In the genomic region with DNA sequence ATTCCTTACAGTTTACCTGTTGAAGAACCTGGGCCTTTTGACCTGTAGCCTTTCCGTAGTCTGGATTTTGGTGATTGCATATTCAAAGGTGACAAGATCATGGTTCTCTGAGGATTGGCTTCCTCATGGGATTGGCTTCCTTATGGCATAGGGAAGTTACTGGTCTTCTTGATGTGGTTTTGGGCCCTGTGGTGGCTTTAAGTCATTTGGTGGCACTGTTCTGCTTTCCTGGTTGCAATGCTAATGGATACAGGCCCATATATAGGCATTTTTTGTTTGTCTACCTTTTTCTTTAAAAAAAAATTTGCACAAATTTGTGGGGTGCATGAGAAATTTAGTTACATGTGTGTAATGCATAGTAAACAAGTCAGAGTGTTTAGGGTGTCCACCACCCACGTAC, we compare ENCODE assay signal across 28 cellular contexts.
A peak's percentile ranks its signal among the peaks of the same experiment; 100 is the strongest.
DNase-seq lines count a peak whose midpoint lies in the region; ATAC-seq, FAIRE-seq and TF ChIP-seq lines count a peak whose summit lies in the region.
"Had no signal": no experiment of that assay in that cellular context is flagged by ENCODE, and none has a peak within 500 bp of the region (broad histone marks: within the 10 kb centered on the region; RNA-seq: fewer than 3 reads in every experiment).

No MANE protein-coding gene starts in this region.

- H3K27me3 ChIP-seq in CD4-positive, alpha-beta T cell (ENCODE audit: control insufficient read depth, insufficient read depth, low read length) = no peaks in the 10 kb centered on the region

- TF ChIP-seq POLR2A in GM12891 (IDR thresholded peaks at IDR 0.05; ENCODE audit: low read depth, low read length) = no peak

- DNase-seq in GM12891 (ENCODE audit: insufficient read length, low spot score) (no peak), Kasumi-1 (lab: John Stamatoyannopoulos, UW) (peak; percentile 54 to 56), SW480 (ENCODE audit: low spot score) (peak; percentile 77), mesothelial cell of epicardium (ENCODE audit: low spot score in 2 of 2, unreplicated experiment in 2 of 2) (no peak), Calu3 (no peak), LoVo (ENCODE audit: low spot score) (no peak)
- DNase-seq in CD4-positive, alpha-beta T cell = no peak
- DNase-seq: activated CD4-positive, alpha-beta T cell treated with anti-CD3 and anti-CD28 coated beads, Interleukin-2, amount 10 ng/mL, durations not matched to agents 7 days and 5 days; activated gamma-delta T cell treated with Interleukin-2 at 50 U/mL for 16 hours; activated T-cell treated with anti-CD3 and anti-CD28 coated beads, Interleukin-2, amount 50 U/mL, for 24 hours; caudate nucleus; COR-L47; DMS53; effector memory CD8-positive, alpha-beta T cell; GM23248; HFFc6; hippocampal formation; lower lobe of right lung; natural killer cell; NCI-H1048; NCI-H1694; NCI-H2171; NCI-H510A; PC-9 had no signal

- BruUV-seq in Calu3 (replicated peaks; lab: Mats Ljungman, UMichigan) = no TSS peak

- H3K27me3 Mint-ChIP-seq in mesothelial cell of epicardium (ENCODE audit: low read depth) (no peaks in the 10 kb centered on the region), Calu3 (ENCODE audit: unreplicated experiment) (no peaks in the 10 kb centered on the region)
- no peaks in the 10 kb centered on the region for H3K27me3 Mint-ChIP-seq in CD4-positive, alpha-beta T cell
- H3K27me3 Mint-ChIP-seq: activated CD4-positive, alpha-beta T cell treated with anti-CD3 and anti-CD28 coated beads, Interleukin-2, amount 10 ng/mL, durations not matched to agents 7 days and 5 days; activated T-cell treated with anti-CD3 and anti-CD28 coated beads, Interleukin-2, amount 50 U/mL, for 24 hours; effector memory CD8-positive, alpha-beta T cell had no signal

- H3K36me3 Mint-ChIP-seq in mesothelial cell of epicardium (peaks cover 5% of the 10 kb centered on the region), Calu3 (ENCODE audit: insufficient read depth, unreplicated experiment) (no peaks in the 10 kb centered on the region)
- peaks cover 24% of the 10 kb centered on the region for H3K36me3 Mint-ChIP-seq in CD4-positive, alpha-beta T cell (ENCODE audit: low read depth)
- H3K36me3 Mint-ChIP-seq: natural killer cell; stimulated activated effector memory CD8-positive, alpha-beta T cell treated with anti-CD3 and anti-CD28 coated beads, Interleukin-12 subunit alpha, Interleukin-12 subunit beta, amount 100 ng/mL, for 72 hours had no signal

- H3K4me1 Mint-ChIP-seq in mesothelial cell of epicardium (peaks cover 27% of the 10 kb centered on the region), Calu3 (ENCODE audit: low read depth, unreplicated experiment) (no peaks in the 10 kb centered on the region)
- peaks cover 22% of the 10 kb centered on the region for H3K4me1 Mint-ChIP-seq in CD4-positive, alpha-beta T cell (ENCODE audit: low read depth)

- POLR2A ChIA-PET in CD4-positive, alpha-beta T cell (lab: Charles Lee) = no interaction called here

- no peak for ATAC-seq in CD4-positive, alpha-beta T cell (ENCODE audit: poor library complexity)
- ATAC-seq in HG03520 (IDR thresholded peaks at IDR 0.05; ENCODE audit: unreplicated experiment) = no peak
- ATAC-seq: effector memory CD8-positive, alpha-beta T cell; lower lobe of right lung; natural killer cell; stimulated activated effector memory CD8-positive, alpha-beta T cell treated with anti-CD3 and anti-CD28 coated beads, Interleukin-12 subunit alpha, Interleukin-12 subunit beta, amount 100 ng/mL, for 72 hours had no signal

- peak overlapping the region; percentile 91 for H3K27ac Mint-ChIP-seq in mesothelial cell of epicardium
- no peak overlapping the region for H3K27ac Mint-ChIP-seq in Calu3 (ENCODE audit: unreplicated experiment)
- no peak overlapping the region for H3K27ac Mint-ChIP-seq in CD4-positive, alpha-beta T cell
- H3K27ac Mint-ChIP-seq: activated CD4-positive, alpha-beta T cell treated with anti-CD3 and anti-CD28 coated beads, Interleukin-2, amount 10 ng/mL, durations not matched to agents 7 days and 5 days; activated T-cell treated with anti-CD3 and anti-CD28 coated beads, Interleukin-2, amount 50 U/mL, for 24 hours; HFFc6; stimulated activated effector memory CD8-positive, alpha-beta T cell treated with anti-CD3 and anti-CD28 coated beads, Interleukin-12 subunit alpha, Interleukin-12 subunit beta, amount 100 ng/mL, for 72 hours; T-helper 2 cell treated with Interferon-gamma antibody and Interleukin-4, amounts not matched to agents 5 μg/mL and 100 μg/mL, for 36 hours had no signal

- no peak for TF ChIP-seq CTCF in mesothelial cell of epicardium (IDR thresholded peaks at IDR 0.05; ENCODE audit: unreplicated experiment)
- TF ChIP-seq CTCF in Calu3 (IDR thresholded peaks at IDR 0.05; ENCODE audit: unreplicated experiment) = no peak
- no peak for TF ChIP-seq CTCF in CD4-positive, alpha-beta T cell (IDR thresholded peaks at IDR 0.05)

- CTCF ChIA-PET in Calu3 (lab: Charles Lee) = no interaction called here
- CTCF ChIA-PET in CD4-positive, alpha-beta T cell (lab: Charles Lee) = no interaction called here

- intact Hi-C loops in Calu3 (cut with micrococcal nuclease; ENCODE audit: unreplicated experiment) = no loop called here
- intact Hi-C loops in CD4-positive, alpha-beta T cell (cut with DNase I, micrococcal nuclease) = no loop called here

- FAIRE-seq in GM12891 (lab: Jason Lieb, UNC) = no peak

- no peaks in the 10 kb centered on the region for H3K9me3 ChIP-seq in CD4-positive, alpha-beta T cell (ENCODE audit: control insufficient read depth, low read length)
- H3K9me3 ChIP-seq: lower lobe of right lung had no signal

- no peak overlapping the region for H3K27ac ChIP-seq in CD4-positive, alpha-beta T cell (ENCODE audit: low read depth, low read length)
- H3K27ac ChIP-seq: GM23248, lower lobe of right lung, PC-9, SK-N-MC had no signal

- H3K9me3 Mint-ChIP-seq in mesothelial cell of epicardium (no peaks in the 10 kb centered on the region), Calu3 (ENCODE audit: low read depth, unreplicated experiment) (peaks cover 2% of the 10 kb centered on the region)
- no peaks in the 10 kb centered on the region for H3K9me3 Mint-ChIP-seq in CD4-positive, alpha-beta T cell
- H3K9me3 Mint-ChIP-seq: activated CD4-positive, alpha-beta T cell treated with anti-CD3 and anti-CD28 coated beads, Interleukin-2, amount 10 ng/mL, durations not matched to agents 7 days and 5 days; activated T-cell treated with anti-CD3 and anti-CD28 coated beads, Interleukin-2, amount 50 U/mL, for 24 hours; effector memory CD8-positive, alpha-beta T cell; HFFc6; natural killer cell; stimulated activated effector memory CD8-positive, alpha-beta T cell treated with anti-CD3 and anti-CD28 coated beads, Interleukin-12 subunit alpha, Interleukin-12 subunit beta, amount 100 ng/mL, for 72 hours had no signal

- no peak overlapping the region for H3K4me3 Mint-ChIP-seq in mesothelial cell of epicardium
- no peak overlapping the region for H3K4me3 Mint-ChIP-seq in Calu3 (ENCODE audit: low read depth, unreplicated experiment)
- H3K4me3 Mint-ChIP-seq in CD4-positive, alpha-beta T cell = no peak overlapping the region
- H3K4me3 Mint-ChIP-seq: activated CD4-positive, alpha-beta T cell treated with anti-CD3 and anti-CD28 coated beads, Interleukin-2, amount 10 ng/mL, durations not matched to agents 7 days and 5 days; activated T-cell treated with anti-CD3 and anti-CD28 coated beads, Interleukin-2, amount 50 U/mL, for 24 hours; effector memory CD8-positive, alpha-beta T cell; HFFc6; natural killer cell; stimulated activated effector memory CD8-positive, alpha-beta T cell treated with anti-CD3 and anti-CD28 coated beads, Interleukin-12 subunit alpha, Interleukin-12 subunit beta, amount 100 ng/mL, for 72 hours; T-helper 2 cell treated with Interferon-gamma antibody and Interleukin-4, amounts not matched to agents 5 μg/mL and 100 μg/mL, for 36 hours had no signal

TF ChIP-seq in GM12891, 5 proteins besides CTCF, POLR2A, EP300 and RAD21:
- 0 out of 2 replicates have a peak, but pooled peaks have one; percentile 10 for TF ChIP-seq SPI1 (IDR thresholded peaks at IDR 0.05; ENCODE audit: low read depth, low read length)
- TF ChIP-seq POU2F2 (IDR thresholded peaks at IDR 0.05; ENCODE audit: low read depth, low read length) = no peak
- TF ChIP-seq TAF1 (IDR thresholded peaks at IDR 0.05; ENCODE audit: low read depth, low read length) = no peak
- no peak for TF ChIP-seq POLR2AphosphoS5 (IDR thresholded peaks at IDR 0.05; ENCODE audit: low read depth, low read length)

Comparison
In these comparisons a context has a peak if more than half of its experiments do, and no peak if none do; other contexts are left out.
1. DNase-seq: peak in Kasumi-1 (2 of 2) and SW480 (single experiment); none in GM12891 (single experiment), mesothelial cell of epicardium (0 of 2), Calu3 (single experiment), CD4-positive, alpha-beta T cell (0 of 10) and LoVo (single experiment).